Comparison of ENCODE assay signal across 14 cellular contexts in the genomic region with DNA sequence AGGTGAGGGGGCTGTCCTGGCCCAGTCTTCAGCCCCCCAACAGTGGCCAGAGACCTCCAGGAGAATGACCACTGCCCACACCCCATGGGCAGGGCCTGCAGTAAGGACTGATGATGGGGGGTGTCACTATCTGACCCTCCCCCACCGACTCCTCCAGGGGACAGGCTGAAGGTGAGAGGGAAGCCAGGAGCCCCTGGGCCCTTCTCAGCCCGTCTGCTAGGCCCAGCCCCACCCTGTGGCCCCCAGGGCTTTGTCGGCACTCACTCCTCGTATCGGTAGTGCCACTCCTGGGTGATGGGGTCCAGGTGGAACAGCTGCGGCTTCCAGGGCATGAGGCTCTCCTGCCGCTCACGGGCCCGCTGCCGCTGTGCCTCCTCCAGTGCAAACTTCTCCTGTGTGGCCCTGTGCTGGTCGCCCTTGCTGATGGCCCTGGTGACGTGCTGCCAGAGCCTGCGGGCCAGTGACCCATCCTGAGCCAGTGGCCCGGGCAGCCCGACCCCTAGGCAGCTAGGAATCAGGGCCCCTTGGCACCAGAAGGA.
"Had no signal": no experiment of that assay in that cellular context is flagged by ENCODE, and none has a peak within 500 bp of the region (broad histone marks: within the 10 kb centered on the region; RNA-seq: fewer than 3 reads in every experiment).

No MANE protein-coding gene starts in this region.

- FAIRE-seq: bronchial epithelial cell had no signal

- H3K4me3 ChIP-seq: ascending aorta, esophagus squamous epithelium, ovary, thyroid gland had no signal

- H3K27ac ChIP-seq: ascending aorta, esophagus squamous epithelium, ovary, thyroid gland had no signal

- H3K27me3 ChIP-seq: ascending aorta, esophagus squamous epithelium, ovary, thyroid gland had no signal

- DNase-seq: activated CD4-positive, alpha-beta memory T cell treated with anti-CD3 and anti-CD28 coated beads, Interleukin-2, amount 10 ng/mL, durations not matched to agents 7 days and 5 days; activated CD4-positive, alpha-beta T cell treated with anti-CD3 and anti-CD28 coated beads for 36 hours; activated naive CD4-positive, alpha-beta T cell treated with Interleukin-2 at 50 U/mL for 16 hours; activated naive CD8-positive, alpha-beta T cell treated with anti-CD3 and anti-CD28 coated beads, Interleukin-2, amount 50 U/mL, for 24 hours; esophagus squamous epithelium; foreskin fibroblast; mammary epithelial cell; nephron progenitor cell; stimulated activated CD4-positive, alpha-beta T cell treated with anti-CD3 and anti-CD28 coated beads, Interleukin-4, amount 100 ng/mL, for 24 hours; T-helper 9 cell; thyroid gland had no signal

- H3K36me3 ChIP-seq: ovary had no signal

- H3K9me3 ChIP-seq: ascending aorta, esophagus squamous epithelium, ovary, thyroid gland had no signal
